ENCODE assay signal across 1 cellular context in the genomic region with DNA sequence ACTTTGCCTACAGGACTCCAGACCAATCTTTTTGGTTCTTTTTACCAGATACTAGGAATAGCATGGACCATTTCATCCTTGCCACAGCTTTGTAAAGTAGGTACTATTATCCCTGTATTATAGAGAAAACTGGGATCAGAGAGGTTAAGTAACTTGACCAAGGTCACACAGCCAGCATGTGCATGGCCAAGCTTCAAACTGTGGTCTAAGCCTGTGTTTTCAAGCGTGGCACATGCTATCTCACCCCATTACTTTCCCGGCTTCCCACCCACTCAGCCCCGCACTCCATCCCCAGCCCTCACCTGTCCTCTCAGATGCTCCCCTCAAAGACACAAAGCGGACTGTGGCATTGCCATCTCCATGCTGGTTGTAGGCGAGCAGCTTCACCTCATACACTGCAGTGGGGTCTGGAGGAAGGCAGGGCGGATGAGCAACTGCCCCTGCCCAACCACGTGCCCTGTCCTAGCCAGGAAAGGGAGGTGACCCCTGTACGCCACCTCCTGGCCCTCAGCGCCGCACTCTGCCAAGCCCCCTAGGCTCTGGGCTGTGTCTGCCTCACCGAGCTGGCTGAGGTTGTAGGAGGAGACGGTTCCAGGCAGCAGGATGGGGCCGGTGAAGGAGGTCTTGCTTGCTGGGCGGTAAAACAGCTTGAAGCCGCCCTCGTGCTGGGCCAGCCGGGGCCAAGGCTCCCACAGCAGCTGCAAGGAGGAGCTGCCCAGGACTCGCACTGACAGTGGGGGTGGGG.
TF ChIP-seq lines count a peak whose summit lies in the region.

No MANE protein-coding gene starts in this region.

TF ChIP-seq in GM23338, 12 proteins besides CTCF, POLR2A, EP300 and RAD21 (continued from another document):
- TF ChIP-seq ZNF331 (CRISPR knock-in tag; IDR thresholded peaks at IDR 0.05; ENCODE audit: low read depth) (no peak), EZH2phosphoT487 (IDR thresholded peaks at IDR 0.05; ENCODE audit: unreplicated experiment) (no peak)
